In genomic region chr7:91869661-91870060, GRCh38 we compare ENCODE assay signal across 22 cellular contexts. TPM values are rescaled to one million over a fixed set of nuclear protein-coding genes. Genes with fewer than 3 reads are reported as not detected.
A peak's percentile ranks its signal among the peaks of the same experiment; 100 is the strongest.
DNase-seq lines count a peak whose midpoint lies in the region; ATAC-seq and TF ChIP-seq lines count a peak whose summit lies in the region.
"Had no signal": no experiment of that assay in that cellular context is flagged by ENCODE, and none has a peak within 500 bp of the region (broad histone marks: within the 10 kb centered on the region; RNA-seq: fewer than 3 reads in every experiment).

No MANE protein-coding gene starts in this region.

- H3K36me3 ChIP-seq in brain microvascular endothelial cell (replicated peaks) = peaks cover 6% of the 10 kb centered on the region

- in situ Hi-C loops in brain microvascular endothelial cell (cut with HindIII; ENCODE audit: low pct_ligation_motif_present, low sequenced_read_pairs) = no loop called here

- no peaks in the 10 kb centered on the region for H3K27me3 ChIP-seq in brain microvascular endothelial cell (replicated peaks)

- DNase-seq in AG09309 (ENCODE audit: low read depth) (no peak), M059J (ENCODE audit: low read depth) (peak; percentile 12), brain microvascular endothelial cell (no peak), foreskin melanocyte (peak; percentile 8), midbrain (lab: John Stamatoyannopoulos, UW) (no peak), AG08395 (ENCODE audit: low spot score) (no peak)
- DNase-seq in activated CD4-positive, alpha-beta T cell treated with anti-CD3 and anti-CD28 coated beads, Interleukin-2, amount 50 U/mL, for 48 hours = no peak
- DNase-seq: activated CD4-positive, alpha-beta T cell treated with anti-CD3 and anti-CD28 coated beads for 1 hour; activated naive CD4-positive, alpha-beta T cell treated with Interleukin-2 at 50 U/mL for 16 hours; activated T-cell treated with anti-CD3 and anti-CD28 coated beads, Interleukin-2, amount 50 U/mL, for 1 hour; amniotic stem cell; DMS79 treated with DMSO at 0.1 percent for 48 hours; GM23248; mammary epithelial cell; NCI-H146; NCI-H2171; NCI-H524 treated with DMSO at 0.1 percent for 48 hours; RPMI8226; stimulated activated CD4-positive, alpha-beta T cell treated with anti-CD3 and anti-CD28 coated beads, Interleukin-1b, Interleukin-23, amount 100 ng/mL, for 48 hours had no signal

- TF ChIP-seq CTCF in AG09309 (IDR thresholded peaks at IDR 0.05; ENCODE audit: control insufficient read depth, insufficient read depth, low read depth, low read length, missing control alignments) (peak; percentile 14), brain microvascular endothelial cell (IDR thresholded peaks at IDR 0.05; ENCODE audit: low read depth, low read length, missing control alignments) (peak; percentile 25)

- ATAC-seq in GM21367 (IDR thresholded peaks at IDR 0.05; ENCODE audit: unreplicated experiment) = no peak
- ATAC-seq: stimulated activated effector memory CD8-positive, alpha-beta T cell treated with anti-CD3 and anti-CD28 coated beads, Interleukin-12 subunit alpha, Interleukin-12 subunit beta, amount 100 ng/mL, for 72 hours had no signal

- H3K27ac ChIP-seq in brain microvascular endothelial cell = no peak overlapping the region
- H3K27ac ChIP-seq: GM23248, skin epidermis had no signal

- H3K4me3 ChIP-seq in AG09309 (ENCODE audit: control insufficient read depth, low read depth, low read length) (no peak overlapping the region), brain microvascular endothelial cell (ENCODE audit: low read depth, low read length) (no peak overlapping the region)
- H3K4me3 ChIP-seq: GM23248, skin epidermis had no signal

RNA-seq across cellular contexts. Expression of gene MTERF1, which starts 10.8 kb away (rescaled TPM):
- 9.3 and 14.7 TPM in 2 replicates for total RNA-seq in M059J (2014; rRNA removed; shearing (Covaris generic))

Comparison
In these comparisons a context has a peak if more than half of its experiments do, and no peak if none do; other contexts are left out.
1. DNase-seq: peak in M059J (single experiment) and foreskin melanocyte (single experiment); none in AG09309 (single experiment), brain microvascular endothelial cell (single experiment), midbrain (single experiment), AG08395 (single experiment) and activated CD4-positive, alpha-beta T cell treated with anti-CD3 and anti-CD28 coated beads, Interleukin-2, amount 50 U/mL, for 48 hours (0 of 2).